In the genomic region with DNA sequence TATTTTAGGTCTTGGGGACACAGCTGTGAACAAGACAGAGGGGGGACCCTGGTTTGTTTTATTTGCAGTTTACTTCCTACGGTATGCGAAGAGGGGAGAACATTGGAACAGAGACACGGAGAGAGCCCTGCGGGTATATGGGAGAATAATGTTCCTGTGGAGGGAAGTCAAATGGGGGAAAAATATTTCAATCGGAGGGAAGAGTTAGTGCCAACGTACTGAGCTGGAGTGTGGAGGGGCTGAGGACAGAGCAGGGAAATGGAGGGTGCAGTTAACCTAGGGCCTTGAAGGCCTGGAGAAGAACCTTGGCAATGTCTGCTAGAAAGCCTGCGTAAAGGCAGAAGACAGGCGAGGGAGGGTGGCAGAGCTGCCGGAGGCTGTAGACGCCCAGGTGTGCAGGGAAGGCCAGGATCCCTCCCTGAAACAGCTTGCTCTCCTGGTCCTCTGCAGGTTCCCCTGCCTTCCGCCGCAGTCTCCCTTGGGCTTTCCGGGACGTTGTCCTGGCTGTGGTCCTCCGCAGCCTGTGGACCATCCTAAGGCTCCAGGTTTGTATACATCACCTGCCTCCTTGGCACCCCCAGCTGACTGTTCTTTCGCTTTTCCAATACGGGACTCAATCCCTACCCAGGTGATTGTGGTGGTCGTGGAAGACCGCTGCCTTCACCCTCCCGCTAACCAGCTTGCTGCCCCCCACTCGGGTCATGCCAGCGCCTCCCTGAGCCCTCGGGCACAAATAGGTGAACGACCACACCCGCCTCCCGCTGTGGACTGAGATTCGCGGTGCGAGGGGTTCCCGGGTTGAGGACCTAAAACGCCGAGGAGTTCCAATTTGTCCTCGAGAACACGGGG, we compare ENCODE assay signal across 1 cellular context.
TF ChIP-seq lines count a peak whose summit lies in the region.

No MANE protein-coding gene starts in this region.

TF ChIP-seq in GM23338, 12 proteins besides CTCF, POLR2A, EP300 and RAD21 (continued from another document):
- TF ChIP-seq, protein P1, sequence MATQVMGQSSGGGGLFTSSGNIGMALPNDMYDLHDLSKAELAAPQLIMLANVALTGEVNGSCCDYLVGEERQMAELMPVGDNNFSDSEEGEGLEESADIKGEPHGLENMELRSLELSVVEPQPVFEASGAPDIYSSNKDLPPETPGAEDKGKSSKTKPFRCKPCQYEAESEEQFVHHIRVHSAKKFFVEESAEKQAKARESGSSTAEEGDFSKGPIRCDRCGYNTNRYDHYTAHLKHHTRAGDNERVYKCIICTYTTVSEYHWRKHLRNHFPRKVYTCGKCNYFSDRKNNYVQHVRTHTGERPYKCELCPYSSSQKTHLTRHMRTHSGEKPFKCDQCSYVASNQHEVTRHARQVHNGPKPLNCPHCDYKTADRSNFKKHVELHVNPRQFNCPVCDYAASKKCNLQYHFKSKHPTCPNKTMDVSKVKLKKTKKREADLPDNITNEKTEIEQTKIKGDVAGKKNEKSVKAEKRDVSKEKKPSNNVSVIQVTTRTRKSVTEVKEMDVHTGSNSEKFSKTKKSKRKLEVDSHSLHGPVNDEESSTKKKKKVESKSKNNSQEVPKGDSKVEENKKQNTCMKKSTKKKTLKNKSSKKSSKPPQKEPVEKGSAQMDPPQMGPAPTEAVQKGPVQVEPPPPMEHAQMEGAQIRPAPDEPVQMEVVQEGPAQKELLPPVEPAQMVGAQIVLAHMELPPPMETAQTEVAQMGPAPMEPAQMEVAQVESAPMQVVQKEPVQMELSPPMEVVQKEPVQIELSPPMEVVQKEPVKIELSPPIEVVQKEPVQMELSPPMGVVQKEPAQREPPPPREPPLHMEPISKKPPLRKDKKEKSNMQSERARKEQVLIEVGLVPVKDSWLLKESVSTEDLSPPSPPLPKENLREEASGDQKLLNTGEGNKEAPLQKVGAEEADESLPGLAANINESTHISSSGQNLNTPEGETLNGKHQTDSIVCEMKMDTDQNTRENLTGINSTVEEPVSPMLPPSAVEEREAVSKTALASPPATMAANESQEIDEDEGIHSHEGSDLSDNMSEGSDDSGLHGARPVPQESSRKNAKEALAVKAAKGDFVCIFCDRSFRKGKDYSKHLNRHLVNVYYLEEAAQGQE (IDR thresholded peaks at IDR 0.05; ENCODE audit: unreplicated experiment): no peak
- no peak for TF ChIP-seq STAT1 (IDR thresholded peaks at IDR 0.05; ENCODE audit: unreplicated experiment)
TF ChIP-seq in GM23338: peak in this region for 0.
